In the genomic region with DNA sequence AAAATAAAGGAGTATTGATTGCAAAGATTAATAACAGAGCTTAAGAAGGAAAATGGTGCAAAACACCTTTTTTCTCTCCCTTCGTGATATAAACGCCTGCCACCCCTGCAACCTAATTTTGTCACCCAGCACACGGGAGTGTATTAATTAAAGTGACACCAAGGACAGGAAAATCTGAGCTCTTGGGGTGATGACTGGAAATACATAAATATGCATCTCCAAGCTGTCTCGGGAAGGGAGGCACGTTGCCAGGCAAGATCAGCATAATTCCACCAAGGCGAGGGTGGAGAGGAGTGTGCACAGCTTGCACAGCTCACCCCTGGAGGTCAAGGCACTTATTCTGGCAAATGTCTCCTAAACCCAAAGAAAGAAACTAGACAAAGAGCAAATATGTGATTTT, we compare ENCODE assay signal across 28 cellular contexts.
"Had no signal": no experiment of that assay in that cellular context is flagged by ENCODE, and none has a peak within 500 bp of the region (broad histone marks: within the 10 kb centered on the region; RNA-seq: fewer than 3 reads in every experiment).

No MANE protein-coding gene starts in this region.

- H3K36me3 ChIP-seq: left lung, pancreas, right atrium auricular region, right lobe of liver, thyroid gland, transverse colon, upper lobe of left lung, vagina had no signal

- H3K4me3 ChIP-seq: left lung, lung, pancreas, psoas muscle, right atrium auricular region, right lobe of liver, smooth muscle cell, thyroid gland, transverse colon, upper lobe of left lung, vagina had no signal

- H3K27me3 ChIP-seq: left lung, pancreas, right atrium auricular region, right lobe of liver, thyroid gland, transverse colon, upper lobe of left lung, vagina had no signal

- H3K4me1 Mint-ChIP-seq: immature natural killer cell; naive B cell; natural killer cell; nephron progenitor cell; stimulated activated memory B cell treated with anti-CD40 and anti-IgM and Interleukin-4, amounts not matched to agents 10 μg/mL and 1 μg/mL and 100 μg/mL, for 72 hours; stimulated activated naive CD8-positive, alpha-beta T cell treated with anti-CD3 and anti-CD28 coated beads, Interleukin-15, amount 100 ng/mL, for 72 hours had no signal

- H3K27ac ChIP-seq: left lung, pancreas, psoas muscle, right atrium auricular region, right lobe of liver, thyroid gland, transverse colon, upper lobe of left lung, vagina had no signal

- H3K4me1 ChIP-seq: left lung, pancreas, psoas muscle, right atrium auricular region, right lobe of liver, thyroid gland, transverse colon, upper lobe of left lung, vagina had no signal

- H3K36me3 Mint-ChIP-seq: immature natural killer cell; mesothelial cell of epicardium; naive B cell; natural killer cell; stimulated activated memory B cell treated with anti-CD40 and anti-IgM and Interleukin-4, amounts not matched to agents 10 μg/mL and 1 μg/mL and 100 μg/mL, for 72 hours had no signal

- H3K9me3 Mint-ChIP-seq: nephron progenitor cell had no signal

- H3K9me3 ChIP-seq: left lung, pancreas, psoas muscle, right atrium auricular region, right lobe of liver, thyroid gland, transverse colon, upper lobe of left lung, vagina had no signal

- H3K27ac Mint-ChIP-seq: immature natural killer cell; mesothelial cell of epicardium; naive B cell; natural killer cell; nephron progenitor cell; stimulated activated memory B cell treated with anti-CD40 and anti-IgM and Interleukin-4, amounts not matched to agents 10 μg/mL and 1 μg/mL and 100 μg/mL, for 72 hours; stimulated activated naive CD8-positive, alpha-beta T cell treated with anti-CD3 and anti-CD28 coated beads, Interleukin-15, amount 100 ng/mL, for 72 hours had no signal

- H3K4me3 Mint-ChIP-seq: immature natural killer cell; mesothelial cell of epicardium; naive B cell; natural killer cell; nephron progenitor cell; stimulated activated memory B cell treated with anti-CD40 and anti-IgM and Interleukin-4, amounts not matched to agents 10 μg/mL and 1 μg/mL and 100 μg/mL, for 72 hours; stimulated activated naive CD8-positive, alpha-beta T cell treated with anti-CD3 and anti-CD28 coated beads, Interleukin-15, amount 100 ng/mL, for 72 hours had no signal

- H3K4me2 ChIP-seq: smooth muscle cell had no signal

- DNase-seq: immature natural killer cell; kidney; left colon; left lung; mesendoderm; naive B cell; natural killer cell; nephron progenitor cell; pancreas; posterior cingulate gyrus; psoas muscle; right lobe of liver; stimulated activated CD4-positive, alpha-beta T cell treated with anti-CD3 and anti-CD28 coated beads, Interleukin-1b, Interleukin-23, amount 100 ng/mL, for 48 hours; stimulated activated CD4-positive, alpha-beta T cell treated with anti-CD3 and anti-CD28 coated beads, Interleukin-2, amount 100 ng/mL, for 48 hours; stimulated activated CD4-positive, alpha-beta T cell treated with anti-CD3 and anti-CD28 coated beads, Interleukin-4, amount 100 ng/mL, for 4 hours; stimulated activated CD8-positive, alpha-beta memory T cell treated with anti-CD3 and anti-CD28 coated beads, Interleukin-4, amount 100 ng/mL, for 48 hours; stimulated activated naive CD4-positive, alpha-beta T cell treated with Interleukin-2 at 50 U/mL for 16 hours; stimulated activated naive CD8-positive, alpha-beta T cell treated with anti-CD3 and anti-CD28 coated beads, Interleukin-15, amount 100 ng/mL, for 72 hours; substantia nigra; thyroid gland; transverse colon; upper lobe of left lung had no signal

- H3K27me3 Mint-ChIP-seq: stimulated activated memory B cell treated with anti-CD40 and anti-IgM and Interleukin-4, amounts not matched to agents 10 μg/mL and 1 μg/mL and 100 μg/mL, for 72 hours had no signal
